16 cellular contexts compared by ENCODE assay signal in the genomic region with DNA sequence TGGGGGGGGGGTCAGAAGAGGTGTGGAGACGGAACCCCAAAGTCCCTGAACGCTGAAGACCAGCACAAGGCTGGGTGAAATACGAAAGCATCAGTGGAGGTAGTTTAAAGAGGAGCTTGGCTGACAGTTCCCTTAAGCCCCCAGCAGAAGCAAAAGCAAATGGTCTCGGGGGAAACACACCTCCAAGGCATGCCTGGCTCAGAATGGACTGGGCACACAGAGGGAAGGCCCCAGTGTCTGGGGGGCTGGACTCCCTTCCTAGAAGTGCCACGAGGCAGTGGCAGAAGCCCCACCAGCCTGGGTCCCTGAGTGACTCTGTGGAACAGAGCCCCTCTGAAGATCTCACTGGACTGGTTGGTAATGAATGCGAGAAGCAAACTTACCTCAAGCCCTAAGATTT. TPM values are rescaled to one million over a fixed set of nuclear protein-coding genes. Genes with fewer than 3 reads are reported as not detected.
A peak's percentile ranks its signal among the peaks of the same experiment; 100 is the strongest.
DNase-seq lines count a peak whose midpoint lies in the region; ATAC-seq and TF ChIP-seq lines count a peak whose summit lies in the region.
"Had no signal": no experiment of that assay in that cellular context is flagged by ENCODE, and none has a peak within 500 bp of the region (broad histone marks: within the 10 kb centered on the region; RNA-seq: fewer than 3 reads in every experiment).

No MANE protein-coding gene starts in this region.

- TF ChIP-seq CTCF in RWPE2 (IDR thresholded peaks at IDR 0.05; ENCODE audit: poor library complexity, severe bottlenecking), result no peak

- H3K27ac ChIP-seq in RWPE2 (ENCODE audit: poor library complexity, severe bottlenecking), result no peak overlapping the region
- H3K27ac ChIP-seq: 22Rv1, BLaER1 had no signal

- H3K27me3 Mint-ChIP-seq in activated T-helper 2 cell treated with anti-CD3 and anti-CD28 coated beads, Interferon-gamma antibody, Interleukin-2, Interleukin-4, amounts not matched to agents 10 μg/mL and 5 μg/mL and 100 μg/mL, durations not matched to agents 14 hours and 24 hours and 36 hours (ENCODE audit: low read depth), result no peaks in the 10 kb centered on the region
- H3K27me3 Mint-ChIP-seq: CD4-positive, CD25-positive, alpha-beta regulatory T cell had no signal

- no peaks in the 10 kb centered on the region for H3K9me3 ChIP-seq in RWPE2 (ENCODE audit: severe bottlenecking)
- H3K9me3 ChIP-seq: BLaER1 had no signal

- H3K27me3 ChIP-seq in RWPE2 (ENCODE audit: insufficient read depth, poor library complexity, severe bottlenecking), result no peaks in the 10 kb centered on the region
- H3K27me3 ChIP-seq: BLaER1 had no signal

- no peak overlapping the region for H3K4me3 Mint-ChIP-seq in activated T-helper 2 cell treated with anti-CD3 and anti-CD28 coated beads, Interferon-gamma antibody, Interleukin-2, Interleukin-4, amounts not matched to agents 10 μg/mL and 5 μg/mL and 100 μg/mL, durations not matched to agents 14 hours and 24 hours and 36 hours (ENCODE audit: low read depth)
- H3K4me3 Mint-ChIP-seq: CD4-positive, CD25-positive, alpha-beta regulatory T cell had no signal

- no peak overlapping the region for H3K4me3 ChIP-seq in RWPE2 (ENCODE audit: severe bottlenecking)
- H3K4me3 ChIP-seq: BLaER1 had no signal

- no peaks in the 10 kb centered on the region for H3K36me3 Mint-ChIP-seq in activated T-helper 2 cell treated with anti-CD3 and anti-CD28 coated beads, Interferon-gamma antibody, Interleukin-2, Interleukin-4, amounts not matched to agents 10 μg/mL and 5 μg/mL and 100 μg/mL, durations not matched to agents 14 hours and 24 hours and 36 hours (ENCODE audit: low read depth)

- ATAC-seq in RWPE2 (ENCODE audit: low read depth) (no peak), left lobe of liver (no peak), sciatic nerve (no peak)
- ATAC-seq: HepG2 had no signal

- DNase-seq in activated effector memory CD4-positive, alpha-beta T cell treated with anti-CD3 and anti-CD28 coated beads, Interleukin-2, amount 50 U/mL, for 16 hours, result peak; percentile 52
- no peak for DNase-seq in activated effector memory CD4-positive, alpha-beta T cell treated with Interleukin-2 at 50 U/mL for 16 hours
- DNase-seq in RWPE2 (ENCODE audit: low spot score) (peak; percentile 27), left lobe of liver (ENCODE audit: low spot score) (peak; percentile 21), sciatic nerve (ENCODE audit: low spot score) (peak; percentile 38), activated T-cell treated with anti-CD3 and anti-CD28 coated beads for 4 hours (no peak), DMS 273 treated with DMSO at 0.1 percent for 48 hours (lab: John Stamatoyannopoulos, UW) (no peak)
- no peak for DNase-seq in activated T-helper 2 cell treated with anti-CD3 and anti-CD28 coated beads, Interferon-gamma antibody, Interleukin-2, Interleukin-4, amounts not matched to agents 10 μg/mL and 5 μg/mL and 100 μg/mL, durations not matched to agents 14 hours and 24 hours and 36 hours (ENCODE audit: low spot score)
- DNase-seq: AML-193; CD4-positive, CD25-positive, alpha-beta regulatory T cell; DMS153; DND-41; GDM1 had no signal

- intact Hi-C loops in sciatic nerve (cut with DNase I), result no loop called here
- intact Hi-C loops in activated T-helper 2 cell treated with anti-CD3 and anti-CD28 coated beads, Interferon-gamma antibody, Interleukin-2, Interleukin-4, amounts not matched to agents 10 μg/mL and 5 μg/mL and 100 μg/mL, durations not matched to agents 14 hours and 24 hours and 36 hours (cut with micrococcal nuclease), result no loop called here

- H3K36me3 ChIP-seq in RWPE2 (ENCODE audit: low read depth), result no peaks in the 10 kb centered on the region
- H3K36me3 ChIP-seq: BLaER1 had no signal

- H3K4me1 Mint-ChIP-seq in activated T-helper 2 cell treated with anti-CD3 and anti-CD28 coated beads, Interferon-gamma antibody, Interleukin-2, Interleukin-4, amounts not matched to agents 10 μg/mL and 5 μg/mL and 100 μg/mL, durations not matched to agents 14 hours and 24 hours and 36 hours (ENCODE audit: low read depth), result no peaks in the 10 kb centered on the region

- peaks cover 8% of the 10 kb centered on the region for H3K4me1 ChIP-seq in RWPE2 (ENCODE audit: insufficient read depth, poor library complexity, severe bottlenecking)

- no peak overlapping the region for H3K27ac Mint-ChIP-seq in activated T-helper 2 cell treated with anti-CD3 and anti-CD28 coated beads, Interferon-gamma antibody, Interleukin-2, Interleukin-4, amounts not matched to agents 10 μg/mL and 5 μg/mL and 100 μg/mL, durations not matched to agents 14 hours and 24 hours and 36 hours
- H3K27ac Mint-ChIP-seq: CD4-positive, CD25-positive, alpha-beta regulatory T cell had no signal

- H3K9me3 Mint-ChIP-seq in activated T-helper 2 cell treated with anti-CD3 and anti-CD28 coated beads, Interferon-gamma antibody, Interleukin-2, Interleukin-4, amounts not matched to agents 10 μg/mL and 5 μg/mL and 100 μg/mL, durations not matched to agents 14 hours and 24 hours and 36 hours, result no peaks in the 10 kb centered on the region
- H3K9me3 Mint-ChIP-seq: CD4-positive, CD25-positive, alpha-beta regulatory T cell had no signal

RNA-seq across cellular contexts. Expression of a gene that starts 43.9 kb away (rescaled TPM):
- total RNA-seq in left lobe of liver, result 43.4 TPM
- total RNA-seq in sciatic nerve, result 78.0 TPM
- total RNA-seq in activated T-helper 2 cell treated with anti-CD3 and anti-CD28 coated beads, Interferon-gamma antibody, Interleukin-2, Interleukin-4, amounts not matched to agents 10 μg/mL and 5 μg/mL and 100 μg/mL, durations not matched to agents 14 hours and 24 hours and 36 hours, result 118 and 119 TPM in 2 replicates

RNA-seq across cellular contexts. Expression of a gene that starts 46.4 kb away (rescaled TPM):
- total RNA-seq in left lobe of liver (not detected), sciatic nerve (not detected)
- not detected in 2 replicates for total RNA-seq in activated T-helper 2 cell treated with anti-CD3 and anti-CD28 coated beads, Interferon-gamma antibody, Interleukin-2, Interleukin-4, amounts not matched to agents 10 μg/mL and 5 μg/mL and 100 μg/mL, durations not matched to agents 14 hours and 24 hours and 36 hours
- total RNA-seq: CD4-positive, CD25-positive, alpha-beta regulatory T cell had no signal

Comparison
In these comparisons a context has a peak if more than half of its experiments do, and no peak if none do; other contexts are left out.
1. DNase-seq: peak in activated effector memory CD4-positive, alpha-beta T cell treated with anti-CD3 and anti-CD28 coated beads, Interleukin-2, amount 50 U/mL, for 16 hours (single experiment), RWPE2 (single experiment), left lobe of liver (single experiment) and sciatic nerve (single experiment); none in activated effector memory CD4-positive, alpha-beta T cell treated with Interleukin-2 at 50 U/mL for 16 hours (single experiment), activated T-cell treated with anti-CD3 and anti-CD28 coated beads for 4 hours (single experiment), activated T-helper 2 cell treated with anti-CD3 and anti-CD28 coated beads, Interferon-gamma antibody, Interleukin-2, Interleukin-4, amounts not matched to agents 10 μg/mL and 5 μg/mL and 100 μg/mL, durations not matched to agents 14 hours and 24 hours and 36 hours (single experiment) and DMS 273 treated with DMSO at 0.1 percent for 48 hours (single experiment).